ENCODE assay signal across 1 cellular context in genomic region chr17:43043306-43043705, GRCh38.
TF ChIP-seq lines count a peak whose summit lies in the region.

No MANE protein-coding gene starts in this region.

TF ChIP-seq in WTC11, 78 proteins besides CTCF, POLR2A, EP300 and RAD21 (continued from another document):
- TF ChIP-seq, protein P1, sequence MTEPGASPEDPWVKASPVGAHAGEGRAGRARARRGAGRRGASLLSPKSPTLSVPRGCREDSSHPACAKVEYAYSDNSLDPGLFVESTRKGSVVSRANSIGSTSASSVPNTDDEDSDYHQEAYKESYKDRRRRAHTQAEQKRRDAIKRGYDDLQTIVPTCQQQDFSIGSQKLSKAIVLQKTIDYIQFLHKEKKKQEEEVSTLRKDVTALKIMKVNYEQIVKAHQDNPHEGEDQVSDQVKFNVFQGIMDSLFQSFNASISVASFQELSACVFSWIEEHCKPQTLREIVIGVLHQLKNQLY (CRISPR knock-in tag; IDR thresholded peaks at IDR 0.05), result no peak
- no peak for TF ChIP-seq ZNF232 (CRISPR knock-in tag; IDR thresholded peaks at IDR 0.05)
- no peak for TF ChIP-seq NR2C2 (CRISPR knock-in tag; IDR thresholded peaks at IDR 0.05)
